In the genomic region with DNA sequence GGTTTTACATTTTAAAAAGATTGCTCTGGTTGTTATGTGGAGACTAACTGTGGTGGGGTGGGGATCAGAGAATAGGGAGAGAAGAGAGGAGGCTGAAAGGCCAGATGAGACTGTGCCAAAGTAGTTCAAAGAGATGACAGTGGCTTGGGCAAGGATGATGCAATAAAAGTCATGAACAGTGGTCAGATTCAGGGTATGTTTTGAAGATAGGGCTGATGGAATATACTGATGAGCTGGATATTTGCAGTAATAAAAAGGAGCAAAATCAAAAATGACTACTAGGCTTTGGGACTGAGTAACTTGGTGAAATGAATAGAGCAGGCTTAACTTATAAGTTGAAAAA, we compare ENCODE assay signal across 18 cellular contexts. TPM values are rescaled to one million over a fixed set of nuclear protein-coding genes. Genes with fewer than 3 reads are reported as not detected.
DNase-seq lines count a peak whose midpoint lies in the region; ATAC-seq, FAIRE-seq and TF ChIP-seq lines count a peak whose summit lies in the region.
"Had no signal": no experiment of that assay in that cellular context is flagged by ENCODE, and none has a peak within 500 bp of the region (broad histone marks: within the 10 kb centered on the region; RNA-seq: fewer than 3 reads in every experiment).

No MANE protein-coding gene starts in this region.

- H3K9ac ChIP-seq in IMR-90 (ENCODE audit: low read depth, low read length) (no peak overlapping the region), neural progenitor cell (no peak overlapping the region)

- H3K4ac ChIP-seq in IMR-90 (ENCODE audit: low read depth, low read length) = peak overlapping the region; percentile 63

- H3K23ac ChIP-seq in IMR-90 (ENCODE audit: low read depth, low read length) = no peak overlapping the region; the same call in 1 of the 2 replicates

- peak overlapping the region; percentile 53 for H3K4me2 ChIP-seq in A549
- H3K4me2 ChIP-seq in IMR-90 (ENCODE audit: low read depth, low read length) = no peak overlapping the region
- H3K4me2 ChIP-seq in neural progenitor cell = no peak overlapping the region

- peaks cover 5% of the 10 kb centered on the region; the same call in 1 of the 2 replicates for H3K36me3 ChIP-seq in IMR-90 (ENCODE audit: control insufficient read depth, insufficient read depth, low read length)
- no peaks in the 10 kb centered on the region for H3K36me3 ChIP-seq in neural progenitor cell
- peaks cover 9% of the 10 kb centered on the region for H3K36me3 ChIP-seq in suprapubic skin
- H3K36me3 ChIP-seq: thoracic aorta had no signal

- in situ Hi-C loops in IMR-90 (cut with MboI; ENCODE audit: low sequenced_read_pairs) = loop anchor here (25.0 kb wide), 1 partner anchor 445 kb away; a partner anchor contains a TSS

- no peaks in the 10 kb centered on the region for H3K79me2 ChIP-seq in neural progenitor cell (ENCODE audit: low read depth)

- TF ChIP-seq POLR2A in A549 (IDR thresholded peaks at IDR 0.05; ENCODE audit: low read length) (no peak), IMR-90 (IDR thresholded peaks at IDR 0.05; ENCODE audit: low read depth, low read length) (no peak), suprapubic skin (IDR thresholded peaks at IDR 0.05) (no peak)

- dilution Hi-C loops in IMR-90 (cut with HindIII; ENCODE audit: low sequenced_read_pairs, unreplicated experiment) = no loop called here

- TF ChIP-seq CTCF in A549 (IDR thresholded peaks at IDR 0.05) (no peak), IMR-90 (conservative IDR thresholded peaks at IDR 0.05; ENCODE audit: low read depth, low read length) (no peak), neural progenitor cell (IDR thresholded peaks at IDR 0.05) (no peak), suprapubic skin (IDR thresholded peaks at IDR 0.05) (no peak)

- DNase-seq in A549 (ENCODE audit: low read depth in 1 of 2, low spot score in 1 of 2) (no peak), IMR-90 (peak; percentile 18), hepatic stellate cell (ENCODE audit: low spot score) (peak; percentile 8), neural progenitor cell (ENCODE audit: low spot score) (no peak), NCI-H2196 (lab: John Stamatoyannopoulos, UW; ENCODE audit: unreplicated experiment) (no peak), posterior vena cava (ENCODE audit: low spot score) (no peak), suprapubic skin (ENCODE audit: low spot score in 2 of 2) (no peak)
- DNase-seq in activated naive CD8-positive, alpha-beta T cell treated with anti-CD3 and anti-CD28 coated beads, Interleukin-2, amount 50 U/mL, for 24 hours = no peak
- DNase-seq: ACHN; activated naive CD4-positive, alpha-beta T cell treated with anti-CD3 and anti-CD28 coated beads for 36 hours; cerebellar nuclear complex; DMS53; NCI-H2029 treated with DMSO at 0.1 percent for 48 hours; NCI-H774; SHP77 had no signal

- H3K4me3 Mint-ChIP-seq in activated naive CD8-positive, alpha-beta T cell treated with anti-CD3 and anti-CD28 coated beads, Interleukin-2, amount 50 U/mL, for 24 hours = no peak overlapping the region
- no peak overlapping the region for H3K4me3 Mint-ChIP-seq in neural progenitor cell
- H3K4me3 Mint-ChIP-seq: activated naive CD4-positive, alpha-beta T cell treated with anti-CD3 and anti-CD28 coated beads for 36 hours; IgD-negative memory B cell had no signal

- H3K27ac Mint-ChIP-seq in activated naive CD8-positive, alpha-beta T cell treated with anti-CD3 and anti-CD28 coated beads, Interleukin-2, amount 50 U/mL, for 24 hours = no peak overlapping the region
- no peak overlapping the region for H3K27ac Mint-ChIP-seq in neural progenitor cell
- H3K27ac Mint-ChIP-seq: activated naive CD4-positive, alpha-beta T cell treated with anti-CD3 and anti-CD28 coated beads for 36 hours had no signal

- 0 out of 4 replicates have a peak, but pooled peaks cover 0 to 4% of the 10 kb centered on the region in 2 experiments for H3K79me1 ChIP-seq in IMR-90 (ENCODE audit: low read depth in 1 of 2, low read length in 2 of 2)

- H3K9me3 ChIP-seq in A549 = no peaks in the 10 kb centered on the region
- H3K9me3 ChIP-seq in IMR-90 (ENCODE audit: control insufficient read depth, insufficient read depth, low read length) = no peaks in the 10 kb centered on the region
- H3K9me3 ChIP-seq in neural progenitor cell (ENCODE audit: low read depth) = no peaks in the 10 kb centered on the region
- no peaks in the 10 kb centered on the region for H3K9me3 ChIP-seq in suprapubic skin
- H3K9me3 ChIP-seq: thoracic aorta had no signal

- no peaks in the 10 kb centered on the region for H3K36me3 Mint-ChIP-seq in activated naive CD8-positive, alpha-beta T cell treated with anti-CD3 and anti-CD28 coated beads, Interleukin-2, amount 50 U/mL, for 24 hours (ENCODE audit: low read depth)
- peaks cover 1% of the 10 kb centered on the region for H3K36me3 Mint-ChIP-seq in neural progenitor cell

- H3K27me3 ChIP-seq in IMR-90 (ENCODE audit: control insufficient read depth, insufficient read depth, low read length) = no peaks in the 10 kb centered on the region
- H3K27me3 ChIP-seq in neural progenitor cell = no peaks in the 10 kb centered on the region
- H3K27me3 ChIP-seq in suprapubic skin = no peaks in the 10 kb centered on the region

- H3K9me3 Mint-ChIP-seq in activated naive CD8-positive, alpha-beta T cell treated with anti-CD3 and anti-CD28 coated beads, Interleukin-2, amount 50 U/mL, for 24 hours = no peaks in the 10 kb centered on the region
- H3K9me3 Mint-ChIP-seq in neural progenitor cell = no peaks in the 10 kb centered on the region
- H3K9me3 Mint-ChIP-seq: activated naive CD4-positive, alpha-beta T cell treated with anti-CD3 and anti-CD28 coated beads for 36 hours; IgD-negative memory B cell had no signal

- peak overlapping the region; percentile 81 for H2BK20ac ChIP-seq in IMR-90 (ENCODE audit: low read depth, low read length)

- peak overlapping the region; percentile 85 for H3K14ac ChIP-seq in IMR-90 (replicated peaks; ENCODE audit: low read depth, low read length)

- H3K4me3 ChIP-seq in A549 (no peak overlapping the region), IMR-90 (ENCODE audit: insufficient read depth, low read depth, low read length) (no peak overlapping the region), neural progenitor cell (no peak overlapping the region), suprapubic skin (no peak overlapping the region)
- H3K4me3 ChIP-seq: thoracic aorta had no signal

- peak overlapping the region in 1 of 2 experiments; percentile 64; a peak in 2 of 4 replicates for H4K8ac ChIP-seq in IMR-90 (ENCODE audit: low read depth in 2 of 2, low read length in 2 of 2)

- peak overlapping the region; percentile 60; the same call in 1 of the 2 replicates for H2BK120ac ChIP-seq in IMR-90 (ENCODE audit: low read depth, low read length)

- H2AK9ac ChIP-seq in IMR-90 (replicated peaks; ENCODE audit: low read depth, low read length, poor library complexity) = no peak overlapping the region

- H4K20me1 ChIP-seq in IMR-90 (ENCODE audit: insufficient read depth, low read length) (no peaks in the 10 kb centered on the region), neural progenitor cell (ENCODE audit: low read depth) (no peaks in the 10 kb centered on the region)

- H3K27ac ChIP-seq in A549 = peak overlapping the region; percentile 70 to 79
- H3K27ac ChIP-seq in IMR-90 (ENCODE audit: insufficient read depth, low read length) = no peak overlapping the region
- H3K27ac ChIP-seq in neural progenitor cell = no peak overlapping the region
- H3K27ac ChIP-seq in suprapubic skin = no peak overlapping the region
- H3K27ac ChIP-seq: thoracic aorta had no signal

- H3K4me1 Mint-ChIP-seq in activated naive CD8-positive, alpha-beta T cell treated with anti-CD3 and anti-CD28 coated beads, Interleukin-2, amount 50 U/mL, for 24 hours = peaks cover 3% of the 10 kb centered on the region
- peaks cover 7% of the 10 kb centered on the region for H3K4me1 Mint-ChIP-seq in neural progenitor cell

- CTCF ChIA-PET in A549 (lab: Yijun Ruan, JAX) (interaction anchor here (0.7 to 1.1 kb wide), 5 partner anchors 11 to 319 kb away, joined by 3 to 4 read pairs (median 3); no protein-coding TSS in a partner anchor), IMR-90 (lab: Yijun Ruan, JAX) (no interaction called here)

- H2AK5ac ChIP-seq in IMR-90 (ENCODE audit: low read depth, low read length) = peak overlapping the region; percentile 46; the same call in 1 of the 2 replicates

- H4K5ac ChIP-seq in IMR-90 (ENCODE audit: low read depth, low read length) = peak overlapping the region; percentile 68

- H3K9me1 ChIP-seq in IMR-90 (ENCODE audit: insufficient read depth, low read length) = peaks cover 4% of the 10 kb centered on the region; the same call in 1 of the 2 replicates

- intact Hi-C loops in IMR-90 (cut with micrococcal nuclease) = loop anchor here (5.0 kb wide), 2 partner anchors 320 to 440 kb away; no protein-coding TSS in a partner anchor
- intact Hi-C loops in posterior vena cava (cut with DNase I) = no loop called here

- H3K56ac ChIP-seq in IMR-90 (ENCODE audit: extremely low read depth, insufficient read depth, low read length) = no peak overlapping the region

- no peak overlapping the region for H2BK5ac ChIP-seq in IMR-90 (ENCODE audit: low read depth, low read length, poor library complexity, severe bottlenecking)

- H2AFZ ChIP-seq in IMR-90 (replicated peaks; ENCODE audit: low read length, poor library complexity) (no peak overlapping the region), neural progenitor cell (replicated peaks) (no peak overlapping the region)

- H4K91ac ChIP-seq in IMR-90 (ENCODE audit: insufficient read depth, low read depth, low read length) = peak overlapping the region; percentile 66; the same call in 1 of the 2 replicates

- peak overlapping the region; percentile 76 for H3K18ac ChIP-seq in IMR-90 (ENCODE audit: low read depth, low read length)

- H3F3A ChIP-seq in neural progenitor cell (ENCODE audit: low read depth) = peaks cover 36% of the 10 kb centered on the region

- ATAC-seq in A549 = peak in 1 of 2 experiments; percentile 28; a peak in 2 of 6 replicates
- ATAC-seq in IMR-90 (ENCODE audit: low read depth) = peak; percentile 18
- ATAC-seq in activated naive CD8-positive, alpha-beta T cell treated with anti-CD3 and anti-CD28 coated beads, Interleukin-2, amount 50 U/mL, for 24 hours = peak; percentile 46

- no peak overlapping the region for H2BK15ac ChIP-seq in IMR-90 (ENCODE audit: low read depth, low read length)

- FAIRE-seq in A549 (lab: Jason Lieb, UNC) = no peak
- FAIRE-seq: TTC549 had no signal

- TF ChIP-seq RAD21 in A549 (conservative IDR thresholded peaks at IDR 0.05 in 1 of 2, IDR thresholded peaks at IDR 0.05 in 1 of 2) (no peak), IMR-90 (IDR thresholded peaks at IDR 0.05; ENCODE audit: low read length) (no peak)

- BruUV-seq in IMR-90 (replicated peaks; lab: Mats Ljungman, UMichigan) = no TSS peak

- peaks cover 61% of the 10 kb centered on the region for H3K4me1 ChIP-seq in A549
- H3K4me1 ChIP-seq in IMR-90 (ENCODE audit: control insufficient read depth, insufficient read depth, low read length) = peaks cover 11% of the 10 kb centered on the region
- H3K4me1 ChIP-seq in neural progenitor cell = peaks cover 27% of the 10 kb centered on the region
- peaks cover 21% of the 10 kb centered on the region for H3K4me1 ChIP-seq in suprapubic skin

- TF ChIP-seq EP300 in A549 (IDR thresholded peaks at IDR 0.05) (no peak), suprapubic skin (IDR thresholded peaks at IDR 0.05) (no peak)

- POLR2A ChIA-PET in A549 (lab: Yijun Ruan, JAX) (interaction anchor here (1.0 to 1.3 kb wide), 2 partner anchors 97 to 176 kb away, joined by 3 read pairs; a partner anchor contains a TSS), IMR-90 (lab: Charles Lee; ENCODE audit: unreplicated experiment) (no interaction called here)

- H3K27me3 Mint-ChIP-seq in activated naive CD8-positive, alpha-beta T cell treated with anti-CD3 and anti-CD28 coated beads, Interleukin-2, amount 50 U/mL, for 24 hours = no peaks in the 10 kb centered on the region
- no peaks in the 10 kb centered on the region for H3K27me3 Mint-ChIP-seq in neural progenitor cell (ENCODE audit: insufficient read depth, low read depth)
- H3K27me3 Mint-ChIP-seq: IgD-negative memory B cell had no signal

RNA-seq across cellular contexts. Expression of a gene that starts 37.6 kb away (rescaled TPM):
- 37.1 and 44.6 TPM in 2 replicates for polyA plus RNA-seq in A549 (2011; rRNA removed)
- polyA plus RNA-seq in A549 (2012; cell fraction: cytosol; rRNA removed) = 31.3 and 34.2 TPM in 2 replicates
- polyA plus RNA-seq in A549 (2012; cell fraction: nucleus; rRNA removed) = 78.3 and 93.3 TPM in 2 replicates
- polyA plus RNA-seq in A549 (2017; fragmentation: RNase III; extraction: RNeasy Plus Mini Kit Qiagen cat#74134 plus additional on column Dnase treatment) = 28.7 to 31.9 TPM (median 29.1 TPM) in 3 replicates
- 62.0 and 63.0 TPM in 2 replicates for polyA minus RNA-seq in A549 (2011; rRNA and poly(A)+ RNA removed)
- 29.4 and 31.7 TPM in 2 replicates for total RNA-seq in IMR-90 (2012; rRNA removed)
- 27.9 and 29.5 TPM in 2 replicates for polyA plus RNA-seq in IMR-90 (2012; rRNA removed)
- 17.2 TPM in 2 replicates for polyA plus RNA-seq in IMR-90 (2012; cell fraction: cytosol; rRNA removed)
- polyA plus RNA-seq in IMR-90 (2012; cell fraction: nucleus; rRNA removed; ENCODE audit: low replicate concordance) = 44.6 and 59.8 TPM in 2 replicates
- 62.5 and 72.6 TPM in 2 replicates for total RNA-seq in neural progenitor cell (ENCODE audit: low replicate concordance)
- total RNA-seq in posterior vena cava = 10 to 100 TPM; 47.2 to 50.2 TPM
- total RNA-seq in suprapubic skin = 100 to 1,000 TPM in 1 of 4 donors, 10 to 100 TPM in 3; 60.1 to 105 (median 64.3) TPM

Comparison
In these comparisons a context has a peak if more than half of its experiments do, and no peak if none do; other contexts are left out.
1. DNase-seq: peak in IMR-90 (single experiment) and hepatic stellate cell (single experiment); none in A549 (0 of 2), activated naive CD8-positive, alpha-beta T cell treated with anti-CD3 and anti-CD28 coated beads, Interleukin-2, amount 50 U/mL, for 24 hours (single experiment), neural progenitor cell (single experiment), NCI-H2196 (single experiment), posterior vena cava (single experiment) and suprapubic skin (0 of 2).
2. H3K27ac ChIP-seq: peak in A549 (2 of 2); none in IMR-90 (single experiment), neural progenitor cell (single experiment) and suprapubic skin (single experiment).